Comparison of ENCODE assay signal across 1 cellular context in the genomic region with DNA sequence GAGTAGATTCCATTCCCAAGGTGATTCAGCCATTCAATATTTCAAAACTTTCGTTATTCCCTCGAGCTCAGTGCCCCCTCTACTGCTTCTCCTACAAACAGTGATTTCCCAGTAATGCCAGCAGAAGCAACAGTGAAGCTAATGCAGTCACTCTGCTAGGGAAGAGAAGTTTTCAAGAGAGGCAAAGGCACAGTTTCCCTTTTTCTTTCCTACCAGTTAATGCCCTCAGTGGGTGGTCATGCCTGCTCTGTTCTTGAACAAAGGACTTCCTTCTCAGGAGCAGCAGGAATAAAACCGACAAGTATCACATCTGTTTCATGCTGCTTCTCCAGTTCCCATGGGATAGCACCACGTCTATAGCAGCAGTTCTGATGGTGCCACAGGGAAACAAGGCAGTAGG.
TF ChIP-seq lines count a peak whose summit lies in the region.

No MANE protein-coding gene starts in this region.

TF ChIP-seq in GM23338, 12 proteins besides CTCF, POLR2A, EP300 and RAD21 (continued from another document):
- TF ChIP-seq, protein P1, sequence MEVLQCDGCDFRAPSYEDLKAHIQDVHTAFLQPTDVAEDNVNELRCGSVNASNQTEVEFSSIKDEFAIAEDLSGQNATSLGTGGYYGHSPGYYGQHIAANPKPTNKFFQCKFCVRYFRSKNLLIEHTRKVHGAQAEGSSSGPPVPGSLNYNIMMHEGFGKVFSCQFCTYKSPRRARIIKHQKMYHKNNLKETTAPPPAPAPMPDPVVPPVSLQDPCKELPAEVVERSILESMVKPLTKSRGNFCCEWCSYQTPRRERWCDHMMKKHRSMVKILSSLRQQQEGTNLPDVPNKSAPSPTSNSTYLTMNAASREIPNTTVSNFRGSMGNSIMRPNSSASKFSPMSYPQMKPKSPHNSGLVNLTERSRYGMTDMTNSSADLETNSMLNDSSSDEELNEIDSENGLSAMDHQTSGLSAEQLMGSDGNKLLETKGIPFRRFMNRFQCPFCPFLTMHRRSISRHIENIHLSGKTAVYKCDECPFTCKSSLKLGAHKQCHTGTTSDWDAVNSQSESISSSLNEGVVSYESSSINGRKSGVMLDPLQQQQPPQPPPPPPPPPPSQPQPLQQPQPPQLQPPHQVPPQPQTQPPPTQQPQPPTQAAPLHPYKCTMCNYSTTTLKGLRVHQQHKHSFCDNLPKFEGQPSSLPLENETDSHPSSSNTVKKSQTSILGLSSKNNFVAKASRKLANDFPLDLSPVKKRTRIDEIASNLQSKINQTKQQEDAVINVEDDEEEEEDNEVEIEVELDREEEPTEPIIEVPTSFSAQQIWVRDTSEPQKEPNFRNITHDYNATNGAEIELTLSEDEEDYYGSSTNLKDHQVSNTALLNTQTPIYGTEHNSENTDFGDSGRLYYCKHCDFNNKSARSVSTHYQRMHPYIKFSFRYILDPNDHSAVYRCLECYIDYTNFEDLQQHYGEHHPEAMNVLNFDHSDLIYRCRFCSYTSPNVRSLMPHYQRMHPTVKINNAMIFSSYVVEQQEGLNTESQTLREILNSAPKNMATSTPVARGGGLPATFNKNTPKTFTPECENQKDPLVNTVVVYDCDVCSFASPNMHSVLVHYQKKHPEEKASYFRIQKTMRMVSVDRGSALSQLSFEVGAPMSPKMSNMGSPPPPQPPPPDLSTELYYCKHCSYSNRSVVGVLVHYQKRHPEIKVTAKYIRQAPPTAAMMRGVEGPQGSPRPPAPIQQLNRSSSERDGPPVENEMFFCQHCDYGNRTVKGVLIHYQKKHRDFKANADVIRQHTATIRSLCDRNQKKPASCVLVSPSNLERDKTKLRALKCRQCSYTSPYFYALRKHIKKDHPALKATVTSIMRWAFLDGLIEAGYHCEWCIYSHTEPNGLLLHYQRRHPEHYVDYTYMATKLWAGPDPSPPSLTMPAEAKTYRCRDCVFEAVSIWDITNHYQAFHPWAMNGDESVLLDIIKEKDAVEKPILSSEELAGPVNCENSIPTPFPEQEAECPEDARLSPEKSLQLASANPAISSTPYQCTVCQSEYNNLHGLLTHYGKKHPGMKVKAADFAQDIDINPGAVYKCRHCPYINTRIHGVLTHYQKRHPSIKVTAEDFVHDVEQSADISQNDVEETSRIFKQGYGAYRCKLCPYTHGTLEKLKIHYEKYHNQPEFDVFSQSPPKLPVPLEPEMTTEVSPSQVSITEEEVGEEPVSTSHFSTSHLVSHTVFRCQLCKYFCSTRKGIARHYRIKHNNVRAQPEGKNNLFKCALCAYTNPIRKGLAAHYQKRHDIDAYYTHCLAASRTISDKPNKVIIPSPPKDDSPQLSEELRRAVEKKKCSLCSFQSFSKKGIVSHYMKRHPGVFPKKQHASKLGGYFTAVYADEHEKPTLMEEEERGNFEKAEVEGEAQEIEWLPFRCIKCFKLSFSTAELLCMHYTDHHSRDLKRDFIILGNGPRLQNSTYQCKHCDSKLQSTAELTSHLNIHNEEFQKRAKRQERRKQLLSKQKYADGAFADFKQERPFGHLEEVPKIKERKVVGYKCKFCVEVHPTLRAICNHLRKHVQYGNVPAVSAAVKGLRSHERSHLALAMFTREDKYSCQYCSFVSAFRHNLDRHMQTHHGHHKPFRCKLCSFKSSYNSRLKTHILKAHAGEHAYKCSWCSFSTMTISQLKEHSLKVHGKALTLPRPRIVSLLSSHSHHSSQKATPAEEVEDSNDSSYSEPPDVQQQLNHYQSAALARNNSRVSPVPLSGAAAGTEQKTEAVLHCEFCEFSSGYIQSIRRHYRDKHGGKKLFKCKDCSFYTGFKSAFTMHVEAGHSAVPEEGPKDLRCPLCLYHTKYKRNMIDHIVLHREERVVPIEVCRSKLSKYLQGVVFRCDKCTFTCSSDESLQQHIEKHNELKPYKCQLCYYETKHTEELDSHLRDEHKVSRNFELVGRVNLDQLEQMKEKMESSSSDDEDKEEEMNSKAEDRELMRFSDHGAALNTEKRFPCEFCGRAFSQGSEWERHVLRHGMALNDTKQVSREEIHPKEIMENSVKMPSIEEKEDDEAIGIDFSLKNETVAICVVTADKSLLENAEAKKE (CRISPR knock-in tag; IDR thresholded peaks at IDR 0.05) = peak; percentile 98
- TF ChIP-seq, protein P2, sequence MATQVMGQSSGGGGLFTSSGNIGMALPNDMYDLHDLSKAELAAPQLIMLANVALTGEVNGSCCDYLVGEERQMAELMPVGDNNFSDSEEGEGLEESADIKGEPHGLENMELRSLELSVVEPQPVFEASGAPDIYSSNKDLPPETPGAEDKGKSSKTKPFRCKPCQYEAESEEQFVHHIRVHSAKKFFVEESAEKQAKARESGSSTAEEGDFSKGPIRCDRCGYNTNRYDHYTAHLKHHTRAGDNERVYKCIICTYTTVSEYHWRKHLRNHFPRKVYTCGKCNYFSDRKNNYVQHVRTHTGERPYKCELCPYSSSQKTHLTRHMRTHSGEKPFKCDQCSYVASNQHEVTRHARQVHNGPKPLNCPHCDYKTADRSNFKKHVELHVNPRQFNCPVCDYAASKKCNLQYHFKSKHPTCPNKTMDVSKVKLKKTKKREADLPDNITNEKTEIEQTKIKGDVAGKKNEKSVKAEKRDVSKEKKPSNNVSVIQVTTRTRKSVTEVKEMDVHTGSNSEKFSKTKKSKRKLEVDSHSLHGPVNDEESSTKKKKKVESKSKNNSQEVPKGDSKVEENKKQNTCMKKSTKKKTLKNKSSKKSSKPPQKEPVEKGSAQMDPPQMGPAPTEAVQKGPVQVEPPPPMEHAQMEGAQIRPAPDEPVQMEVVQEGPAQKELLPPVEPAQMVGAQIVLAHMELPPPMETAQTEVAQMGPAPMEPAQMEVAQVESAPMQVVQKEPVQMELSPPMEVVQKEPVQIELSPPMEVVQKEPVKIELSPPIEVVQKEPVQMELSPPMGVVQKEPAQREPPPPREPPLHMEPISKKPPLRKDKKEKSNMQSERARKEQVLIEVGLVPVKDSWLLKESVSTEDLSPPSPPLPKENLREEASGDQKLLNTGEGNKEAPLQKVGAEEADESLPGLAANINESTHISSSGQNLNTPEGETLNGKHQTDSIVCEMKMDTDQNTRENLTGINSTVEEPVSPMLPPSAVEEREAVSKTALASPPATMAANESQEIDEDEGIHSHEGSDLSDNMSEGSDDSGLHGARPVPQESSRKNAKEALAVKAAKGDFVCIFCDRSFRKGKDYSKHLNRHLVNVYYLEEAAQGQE (IDR thresholded peaks at IDR 0.05; ENCODE audit: unreplicated experiment) = no peak
- no peak for TF ChIP-seq JUNB (IDR thresholded peaks at IDR 0.05; ENCODE audit: unreplicated experiment)
- TF ChIP-seq EZH2 (IDR thresholded peaks at IDR 0.05; ENCODE audit: low read depth, unreplicated experiment) = no peak
- TF ChIP-seq EZH2phosphoT487 (IDR thresholded peaks at IDR 0.05; ENCODE audit: unreplicated experiment) = no peak
- peak; percentile 94 for TF ChIP-seq NANOG (IDR thresholded peaks at IDR 0.05; ENCODE audit: borderline replicate concordance)
- no peak for TF ChIP-seq ZNF114 (CRISPR knock-in tag; IDR thresholded peaks at IDR 0.05)
- TF ChIP-seq STAT1 (IDR thresholded peaks at IDR 0.05; ENCODE audit: unreplicated experiment) = no peak
- TF ChIP-seq ZNF331 (CRISPR knock-in tag; IDR thresholded peaks at IDR 0.05; ENCODE audit: low read depth) = no peak
- no peak for TF ChIP-seq CREB1 (CRISPR knock-in tag; IDR thresholded peaks at IDR 0.05; ENCODE audit: low read depth)
- TF ChIP-seq POLR2AphosphoS5 (IDR thresholded peaks at IDR 0.05; ENCODE audit: low read depth) = peak; percentile 40
